ENCODE assay signal across 13 cellular contexts in the genomic region with DNA sequence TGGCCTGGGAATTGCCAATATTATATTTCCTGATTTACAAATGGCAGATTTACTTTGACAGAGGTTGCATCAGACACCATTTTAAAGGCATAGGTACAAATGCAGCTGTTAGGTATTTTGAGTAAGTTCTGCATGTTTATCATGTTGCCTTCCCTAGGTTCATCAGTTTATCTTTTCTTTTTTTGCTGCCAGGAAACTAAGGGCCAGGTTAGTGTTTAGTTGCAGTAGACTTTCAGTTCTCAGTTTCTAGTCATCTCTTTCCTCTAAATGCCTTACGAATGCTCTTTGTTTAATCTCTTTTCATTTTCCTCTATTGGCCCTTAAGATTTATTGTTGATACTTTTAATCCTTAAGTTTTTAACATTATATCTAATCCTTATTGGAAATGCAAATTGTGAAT.
A peak's percentile ranks its signal among the peaks of the same experiment; 100 is the strongest.
DNase-seq lines count a peak whose midpoint lies in the region; ATAC-seq and TF ChIP-seq lines count a peak whose summit lies in the region.
"Had no signal": no experiment of that assay in that cellular context is flagged by ENCODE, and none has a peak within 500 bp of the region (broad histone marks: within the 10 kb centered on the region; RNA-seq: fewer than 3 reads in every experiment).

No MANE protein-coding gene starts in this region.

- peaks cover 26% of the 10 kb centered on the region for H3K4me1 ChIP-seq in KMS-11 (ENCODE audit: low read depth, poor library complexity, severe bottlenecking)
- H3K4me1 ChIP-seq: esophagus squamous epithelium had no signal

- peak overlapping the region; percentile 28; the same call in 1 of the 2 replicates for H3K27ac ChIP-seq in KMS-11
- H3K27ac ChIP-seq: esophagus squamous epithelium had no signal

- H3K4me3 ChIP-seq in KMS-11 (IDR thresholded peaks at IDR 0.05; ENCODE audit: insufficient read depth, low read depth, low read length) (no peak overlapping the region), foreskin fibroblast (ENCODE audit: low read depth in 1 of 2, low read length in 2 of 2) (no peak overlapping the region), MG63 (no peak overlapping the region)
- H3K4me3 ChIP-seq: esophagus squamous epithelium had no signal

- H3K4me2 ChIP-seq in KMS-11: peak overlapping the region; percentile 73

- no peaks in the 10 kb centered on the region for H3K79me2 ChIP-seq in KMS-11 (ENCODE audit: insufficient read depth, low read depth)

- TF ChIP-seq CTCF in KMS-11 (conservative IDR thresholded peaks at IDR 0.05; ENCODE audit: low read depth, low read length) (no peak), foreskin fibroblast (IDR thresholded peaks at IDR 0.05; ENCODE audit: low read depth, low read length) (no peak)

- H3K36me3 ChIP-seq in KMS-11 (ENCODE audit: insufficient read depth) (no peaks in the 10 kb centered on the region), MG63 (no peaks in the 10 kb centered on the region)

- no peak for DNase-seq in AG08396 (ENCODE audit: low spot score)
- no peak for DNase-seq in foreskin fibroblast
- DNase-seq in MG63: no peak
- no peak for DNase-seq in GF-D8 (lab: John Stamatoyannopoulos, UW)
- DNase-seq: caudate nucleus; CD8-positive, alpha-beta T cell; esophagus squamous epithelium; immature natural killer cell; NCI-H146 had no signal

- ATAC-seq in GM18861 (IDR thresholded peaks at IDR 0.05; ENCODE audit: unreplicated experiment) (peak; percentile 97), GM21381 (IDR thresholded peaks at IDR 0.05; ENCODE audit: unreplicated experiment) (peak; percentile 93), HG02973 (IDR thresholded peaks at IDR 0.05; ENCODE audit: unreplicated experiment) (peak; percentile 95)
- ATAC-seq: CD8-positive, alpha-beta T cell had no signal

- no peak overlapping the region for H2AFZ ChIP-seq in KMS-11 (ENCODE audit: low read depth)

- H4K20me1 ChIP-seq in KMS-11 (ENCODE audit: insufficient read depth): no peaks in the 10 kb centered on the region

- H3K9ac ChIP-seq in KMS-11: peak overlapping the region; percentile 10; the same call in 1 of the 2 replicates

- H3K27me3 ChIP-seq in KMS-11 (ENCODE audit: insufficient read depth, low read depth) (no peaks in the 10 kb centered on the region), MG63 (no peaks in the 10 kb centered on the region)
- H3K27me3 ChIP-seq: esophagus squamous epithelium had no signal

- no peaks in the 10 kb centered on the region for H3K9me3 ChIP-seq in MG63
- H3K9me3 ChIP-seq: esophagus squamous epithelium had no signal
